13 cellular contexts compared by ENCODE assay signal in the genomic region with DNA sequence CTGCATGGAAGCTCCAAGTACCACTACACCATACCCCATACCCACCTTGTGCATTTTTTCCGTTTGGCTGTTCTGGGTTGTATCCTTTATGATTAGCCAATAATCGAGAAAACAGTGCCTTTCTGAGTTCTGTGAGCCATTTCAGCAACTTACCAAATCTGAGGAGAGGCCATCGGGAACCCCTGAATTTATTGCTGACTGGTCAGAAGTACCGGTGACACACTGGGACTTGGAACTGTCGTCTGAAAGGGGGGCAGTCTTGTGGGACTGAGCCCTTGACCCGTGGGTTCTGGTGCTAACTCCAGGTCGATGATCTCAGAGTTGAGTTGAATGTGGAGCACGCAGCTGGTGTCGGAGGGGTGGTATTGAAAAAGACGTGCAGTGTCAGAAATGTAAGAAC. TPM values are rescaled to one million over a fixed set of nuclear protein-coding genes. Genes with fewer than 3 reads are reported as not detected.
DNase-seq lines count a peak whose midpoint lies in the region; ATAC-seq and TF ChIP-seq lines count a peak whose summit lies in the region.
"Had no signal": no experiment of that assay in that cellular context is flagged by ENCODE, and none has a peak within 500 bp of the region (broad histone marks: within the 10 kb centered on the region; RNA-seq: fewer than 3 reads in every experiment).

No MANE protein-coding gene starts in this region.

- H2AFZ ChIP-seq in OCI-LY3 (ENCODE audit: low read depth, low read length) (no peak overlapping the region), neural progenitor cell (replicated peaks) (no peak overlapping the region), Karpas-422 (ENCODE audit: low read length) (no peak overlapping the region)

- H3K4me1 ChIP-seq in BLaER1 (peaks cover 36% of the 10 kb centered on the region), OCI-LY3 (ENCODE audit: low read length) (peaks cover 44% of the 10 kb centered on the region), neural progenitor cell (no peaks in the 10 kb centered on the region), Karpas-422 (ENCODE audit: low read length) (no peaks in the 10 kb centered on the region)
- H3K4me1 ChIP-seq in CD8-positive, alpha-beta T cell (ENCODE audit: insufficient read depth, low read length): no peaks in the 10 kb centered on the region

- peaks cover 63% of the 10 kb centered on the region for H3K36me3 ChIP-seq in BLaER1
- peaks cover 24% of the 10 kb centered on the region for H3K36me3 ChIP-seq in CD8-positive, alpha-beta T cell (ENCODE audit: insufficient read depth, low read length)
- peaks cover 49% of the 10 kb centered on the region for H3K36me3 ChIP-seq in OCI-LY3 (replicated peaks; ENCODE audit: low read depth, low read length)
- no peaks in the 10 kb centered on the region for H3K36me3 ChIP-seq in neural progenitor cell
- peaks cover 20% of the 10 kb centered on the region; the same call in 1 of the 2 replicates for H3K36me3 ChIP-seq in Karpas-422 (ENCODE audit: insufficient read depth, low read length)

- H4K20me1 ChIP-seq in BLaER1 (no peaks in the 10 kb centered on the region), OCI-LY3 (ENCODE audit: insufficient read depth, low read length) (no peaks in the 10 kb centered on the region), neural progenitor cell (ENCODE audit: low read depth) (no peaks in the 10 kb centered on the region), Karpas-422 (ENCODE audit: insufficient read depth, low read depth, low read length) (no peaks in the 10 kb centered on the region)

- no peaks in the 10 kb centered on the region for H3K9me2 ChIP-seq in Karpas-422 (replicated peaks; ENCODE audit: insufficient read depth, low read length)

- POLR2A ChIA-PET in CD8-positive, alpha-beta T cell (lab: Charles Lee): no interaction called here

- H3K4me2 ChIP-seq in BLaER1 (no peak overlapping the region), OCI-LY3 (ENCODE audit: low read length) (peak overlapping the region; percentile 69), neural progenitor cell (no peak overlapping the region), Karpas-422 (ENCODE audit: low read depth, low read length, poor library complexity, severe bottlenecking) (no peak overlapping the region)
- H3K4me2 ChIP-seq: KMS-11 had no signal

- no peaks in the 10 kb centered on the region for H3K27me3 ChIP-seq in BLaER1
- no peaks in the 10 kb centered on the region for H3K27me3 ChIP-seq in CD8-positive, alpha-beta T cell (ENCODE audit: insufficient read depth, low read length)
- no peaks in the 10 kb centered on the region for H3K27me3 ChIP-seq in OCI-LY3 (ENCODE audit: low read depth, low read length)
- no peaks in the 10 kb centered on the region for H3K27me3 ChIP-seq in neural progenitor cell
- no peaks in the 10 kb centered on the region for H3K27me3 ChIP-seq in Karpas-422 (ENCODE audit: low read length)

- peak overlapping the region; percentile 81; the same call in 1 of the 2 replicates for H3K27ac ChIP-seq in BLaER1
- no peak overlapping the region for H3K27ac ChIP-seq in CD8-positive, alpha-beta T cell (ENCODE audit: low read depth, low read length)
- H3K27ac ChIP-seq in OCI-LY3 (ENCODE audit: low read length): peak overlapping the region; percentile 67
- no peak overlapping the region for H3K27ac ChIP-seq in neural progenitor cell
- H3K27ac ChIP-seq in Karpas-422 (ENCODE audit: low read length): no peak overlapping the region
- H3K27ac ChIP-seq: KMS-11 had no signal

- H3K4me3 Mint-ChIP-seq in CD8-positive, alpha-beta T cell: no peak overlapping the region
- H3K4me3 Mint-ChIP-seq in neural progenitor cell: no peak overlapping the region
- H3K4me3 Mint-ChIP-seq: CD4-positive, CD25-positive, alpha-beta regulatory T cell had no signal

- H3K79me2 ChIP-seq in OCI-LY3 (ENCODE audit: low read length) (peaks cover 17% of the 10 kb centered on the region), neural progenitor cell (ENCODE audit: low read depth) (peaks cover 28% of the 10 kb centered on the region), Karpas-422 (ENCODE audit: low read length) (peaks cover 19% of the 10 kb centered on the region; the same call in 1 of the 2 replicates)

- CTCF ChIA-PET in CD8-positive, alpha-beta T cell (lab: Charles Lee): no interaction called here

- no peak for TF ChIP-seq CTCF in CD8-positive, alpha-beta T cell (IDR thresholded peaks at IDR 0.05)
- TF ChIP-seq CTCF in OCI-LY3 (IDR thresholded peaks at IDR 0.05; ENCODE audit: low read depth, low read length) (no peak), neural progenitor cell (IDR thresholded peaks at IDR 0.05) (no peak)

- H3K27me3 Mint-ChIP-seq in CD8-positive, alpha-beta T cell (ENCODE audit: low read depth): no peaks in the 10 kb centered on the region
- peaks cover 2% of the 10 kb centered on the region for H3K27me3 Mint-ChIP-seq in neural progenitor cell (ENCODE audit: insufficient read depth, low read depth)
- H3K27me3 Mint-ChIP-seq: CD4-positive, CD25-positive, alpha-beta regulatory T cell; IgD-negative memory B cell had no signal

- H3K27ac Mint-ChIP-seq in CD8-positive, alpha-beta T cell: peak overlapping the region; percentile 41
- peak overlapping the region; percentile 31 for H3K27ac Mint-ChIP-seq in neural progenitor cell
- H3K27ac Mint-ChIP-seq: CD4-positive, CD25-positive, alpha-beta regulatory T cell had no signal

- no peak for ATAC-seq in CD8-positive, alpha-beta T cell
- no peak for ATAC-seq in GM19035 (IDR thresholded peaks at IDR 0.05; ENCODE audit: unreplicated experiment)

- H3K9ac ChIP-seq in BLaER1: no peak overlapping the region
- H3K9ac ChIP-seq in OCI-LY3 (ENCODE audit: low read length): no peak overlapping the region
- H3K9ac ChIP-seq in neural progenitor cell: no peak overlapping the region
- no peak overlapping the region for H3K9ac ChIP-seq in Karpas-422 (ENCODE audit: low read length)
- H3K9ac ChIP-seq: KMS-11 had no signal

- DNase-seq in CD8-positive, alpha-beta T cell: no peak
- DNase-seq in neural progenitor cell (ENCODE audit: low spot score): no peak
- no peak for DNase-seq in stimulated activated CD4-positive, alpha-beta T cell treated with anti-CD3 and anti-CD28 coated beads, Interleukin-4, amount 100 ng/mL, for 24 hours
- DNase-seq in Karpas-422: no peak
- no peak for DNase-seq in MV-4-11 (lab: John Stamatoyannopoulos, UW)
- DNase-seq: CD4-positive, CD25-positive, alpha-beta regulatory T cell; DMS79; HCEC 1CT had no signal

- intact Hi-C loops in CD8-positive, alpha-beta T cell (cut with DNase I, micrococcal nuclease): no loop called here

- peaks cover 68% of the 10 kb centered on the region for H3K36me3 Mint-ChIP-seq in CD8-positive, alpha-beta T cell
- H3K36me3 Mint-ChIP-seq in neural progenitor cell: peaks cover 23% of the 10 kb centered on the region

- H3K4me1 Mint-ChIP-seq in CD8-positive, alpha-beta T cell (ENCODE audit: low read depth): peaks cover 2% of the 10 kb centered on the region
- peaks cover 2% of the 10 kb centered on the region for H3K4me1 Mint-ChIP-seq in neural progenitor cell

- no peaks in the 10 kb centered on the region for H3F3A ChIP-seq in neural progenitor cell (ENCODE audit: low read depth)

- H3K9me3 Mint-ChIP-seq in CD8-positive, alpha-beta T cell: no peaks in the 10 kb centered on the region
- H3K9me3 Mint-ChIP-seq in neural progenitor cell: no peaks in the 10 kb centered on the region
- H3K9me3 Mint-ChIP-seq: CD4-positive, CD25-positive, alpha-beta regulatory T cell; IgD-negative memory B cell had no signal

- H3K4me3 ChIP-seq in BLaER1: no peak overlapping the region
- H3K4me3 ChIP-seq in CD8-positive, alpha-beta T cell (ENCODE audit: low read depth, low read length): no peak overlapping the region
- peak overlapping the region; percentile 12 for H3K4me3 ChIP-seq in OCI-LY3 (ENCODE audit: low read length)
- no peak overlapping the region for H3K4me3 ChIP-seq in neural progenitor cell
- H3K4me3 ChIP-seq in Karpas-422 (ENCODE audit: low read length): no peak overlapping the region

- no peaks in the 10 kb centered on the region for H3K9me3 ChIP-seq in BLaER1
- H3K9me3 ChIP-seq in CD8-positive, alpha-beta T cell (ENCODE audit: low read length): no peaks in the 10 kb centered on the region
- H3K9me3 ChIP-seq in OCI-LY3 (ENCODE audit: insufficient read depth, low read length): no peaks in the 10 kb centered on the region
- H3K9me3 ChIP-seq in neural progenitor cell (ENCODE audit: low read depth): no peaks in the 10 kb centered on the region
- no peaks in the 10 kb centered on the region for H3K9me3 ChIP-seq in Karpas-422 (ENCODE audit: low read length)

RNA-seq across cellular contexts. Expression of gene UPF3A, which starts 15.0 kb away (rescaled TPM):
- total RNA-seq in CD8-positive, alpha-beta T cell: 10 to 100 TPM; 33.3 to 37.0 TPM
- 60.1 and 74.4 TPM in 2 replicates for total RNA-seq in neural progenitor cell (ENCODE audit: low replicate concordance)
- 35.8 and 41.1 TPM in 2 replicates for total RNA-seq in Karpas-422 (2014; rRNA removed; shearing (Covaris generic); ENCODE audit: low replicate concordance)

RNA-seq across cellular contexts. Expression of gene CHAMP1, which starts 17.9 kb away (rescaled TPM):
- total RNA-seq in CD8-positive, alpha-beta T cell: 10 to 100 TPM; 10.8 to 14.2 TPM
- total RNA-seq in neural progenitor cell (ENCODE audit: low replicate concordance): 25.4 and 35.3 TPM in 2 replicates
- 22.5 and 35.2 TPM in 2 replicates for total RNA-seq in Karpas-422 (2014; rRNA removed; shearing (Covaris generic); ENCODE audit: low replicate concordance)

Comparison
In these comparisons a context has a peak if more than half of its experiments do, and no peak if none do; other contexts are left out.
1. H3K27ac ChIP-seq: peak in BLaER1 (single experiment) and OCI-LY3 (single experiment); none in CD8-positive, alpha-beta T cell (single experiment), neural progenitor cell (single experiment) and Karpas-422 (single experiment).